Comparison of ENCODE assay signal across 10 cellular contexts in the genomic region with DNA sequence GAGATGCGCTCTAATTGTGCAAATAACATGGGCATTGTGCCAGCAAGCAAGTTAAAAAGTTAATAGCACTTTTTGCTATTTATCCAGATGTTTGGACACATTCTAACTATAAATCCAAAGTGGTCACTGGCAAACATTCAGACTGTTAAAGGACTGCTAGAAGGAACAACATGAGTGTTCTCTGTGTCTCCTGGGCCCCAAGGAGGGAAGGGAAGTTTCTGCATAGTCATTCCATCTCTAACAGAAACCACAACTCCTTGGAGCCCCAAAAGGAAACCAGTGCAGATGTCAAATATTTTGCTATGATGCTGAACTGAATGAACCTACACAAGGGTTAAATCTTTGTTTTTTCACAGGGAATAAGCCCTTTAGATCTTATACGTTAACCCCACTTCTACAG.
DNase-seq lines count a peak whose midpoint lies in the region; ATAC-seq, FAIRE-seq and TF ChIP-seq lines count a peak whose summit lies in the region.
"Had no signal": no experiment of that assay in that cellular context is flagged by ENCODE, and none has a peak within 500 bp of the region (broad histone marks: within the 10 kb centered on the region; RNA-seq: fewer than 3 reads in every experiment).

No MANE protein-coding gene starts in this region.

- H3K27me3 Mint-ChIP-seq in astrocyte (ENCODE audit: low read depth, unreplicated experiment) = no peaks in the 10 kb centered on the region

- H3K9me3 Mint-ChIP-seq in astrocyte (ENCODE audit: unreplicated experiment) = no peaks in the 10 kb centered on the region
- H3K9me3 Mint-ChIP-seq: CD8-positive, alpha-beta memory T cell had no signal

- H3K9me2 ChIP-seq in Karpas-422 (replicated peaks; ENCODE audit: insufficient read depth, low read length) = no peaks in the 10 kb centered on the region

- H3K4me3 Mint-ChIP-seq in astrocyte (ENCODE audit: unreplicated experiment) = no peak overlapping the region

- no peak overlapping the region for H3K4me2 ChIP-seq in astrocyte (ENCODE audit: low read length)
- H3K4me2 ChIP-seq in Karpas-422 (ENCODE audit: low read depth, low read length, poor library complexity, severe bottlenecking) = no peak overlapping the region
- no peak overlapping the region for H3K4me2 ChIP-seq in neuronal stem cell (ENCODE audit: insufficient read depth, low read length, poor library complexity, severe bottlenecking)

- no peak overlapping the region for H4K8ac ChIP-seq in neuronal stem cell (ENCODE audit: low read depth, low read length)

- H3K18ac ChIP-seq in neuronal stem cell (ENCODE audit: low read length) = no peak overlapping the region

- H3K9ac ChIP-seq in astrocyte (ENCODE audit: low read length) (no peak overlapping the region), Karpas-422 (ENCODE audit: low read length) (no peak overlapping the region), neuronal stem cell (ENCODE audit: low read depth, low read length, poor library complexity) (no peak overlapping the region)

- H2AFZ ChIP-seq in astrocyte (ENCODE audit: low read depth, low read length) (no peak overlapping the region), Karpas-422 (ENCODE audit: low read length) (no peak overlapping the region), neuronal stem cell (ENCODE audit: low read length) (no peak overlapping the region)

- no peak overlapping the region for H4K91ac ChIP-seq in neuronal stem cell (ENCODE audit: low read depth, low read length, poor library complexity)

- no peak for FAIRE-seq in astrocyte (lab: Jason Lieb, UNC)

- ATAC-seq in GM19395 (IDR thresholded peaks at IDR 0.05; ENCODE audit: unreplicated experiment) (peak; percentile 56), HG03108 (IDR thresholded peaks at IDR 0.05; ENCODE audit: unreplicated experiment) (peak; percentile 57)

- H2BK15ac ChIP-seq in neuronal stem cell (ENCODE audit: low read length) = no peak overlapping the region

- no peak overlapping the region for H2BK120ac ChIP-seq in neuronal stem cell (ENCODE audit: low read depth, low read length)

- DNase-seq in AG20443 (ENCODE audit: low spot score) (peak; percentile 55), astrocyte (ENCODE audit: low read depth) (peak; percentile 4), Karpas-422 (no peak), NCI-H1092 treated with DMSO at 0.1 percent for 48 hours (lab: John Stamatoyannopoulos, UW) (no peak), neuronal stem cell (ENCODE audit: low spot score) (no peak)
- DNase-seq in effector CD8-positive, alpha-beta T cell (lab: John Stamatoyannopoulos, UW) = no peak
- DNase-seq: activated naive CD4-positive, alpha-beta T cell treated with Interleukin-2 at 50 U/mL for 16 hours; CD8-positive, alpha-beta memory T cell had no signal

- H3K36me3 ChIP-seq in astrocyte (ENCODE audit: insufficient read depth, low read length) = no peaks in the 10 kb centered on the region
- no peaks in the 10 kb centered on the region for H3K36me3 ChIP-seq in Karpas-422 (ENCODE audit: insufficient read depth, low read length)
- no peaks in the 10 kb centered on the region for H3K36me3 ChIP-seq in neuronal stem cell (replicated peaks in 1 of 2; ENCODE audit: control insufficient read depth in 2 of 2, insufficient read depth in 2 of 2, low read length in 2 of 2)

- no peaks in the 10 kb centered on the region for H3K27me3 ChIP-seq in astrocyte (ENCODE audit: insufficient read depth, low read length)
- H3K27me3 ChIP-seq in Karpas-422 (ENCODE audit: low read length) = no peaks in the 10 kb centered on the region
- H3K27me3 ChIP-seq in neuronal stem cell (ENCODE audit: control insufficient read depth in 3 of 3, insufficient read depth in 3 of 3, low read depth in 1 of 3, low read length in 3 of 3) = no peaks in the 10 kb centered on the region

- no peak overlapping the region for H2BK12ac ChIP-seq in neuronal stem cell (ENCODE audit: low read length)

- H3K23ac ChIP-seq in neuronal stem cell (ENCODE audit: low read depth, low read length, poor library complexity) = no peak overlapping the region

- peak overlapping the region; percentile 64 for H3K27ac Mint-ChIP-seq in astrocyte (ENCODE audit: unreplicated experiment)
- H3K27ac Mint-ChIP-seq: CD8-positive, alpha-beta memory T cell had no signal

- H3K36me3 Mint-ChIP-seq in astrocyte (ENCODE audit: low read depth, unreplicated experiment) = peaks cover 2% of the 10 kb centered on the region

- H3K4me3 ChIP-seq in astrocyte (ENCODE audit: insufficient read depth, low read depth, low read length) (no peak overlapping the region), Karpas-422 (ENCODE audit: low read length) (no peak overlapping the region), neuronal stem cell (ENCODE audit: low read length in 2 of 2) (no peak overlapping the region)

- H2BK5ac ChIP-seq in neuronal stem cell (ENCODE audit: low read length) = no peak overlapping the region

- no peak for TF ChIP-seq CTCF in astrocyte (IDR thresholded peaks at IDR 0.05; ENCODE audit: insufficient read depth, low read depth, low read length)

- no peak overlapping the region for H2AK5ac ChIP-seq in neuronal stem cell (ENCODE audit: low read depth, low read length)

- H3K27ac ChIP-seq in astrocyte (ENCODE audit: low read depth, low read length) (no peak overlapping the region), Karpas-422 (ENCODE audit: low read length) (no peak overlapping the region), neuronal stem cell (replicated peaks; ENCODE audit: low read length) (no peak overlapping the region)

- H3K9me3 ChIP-seq in astrocyte (ENCODE audit: insufficient read depth, low read depth, low read length) (no peaks in the 10 kb centered on the region), Karpas-422 (ENCODE audit: low read length) (no peaks in the 10 kb centered on the region), neuronal stem cell (replicated peaks in 1 of 2; ENCODE audit: control insufficient read depth in 2 of 2, insufficient read depth in 1 of 2, low read depth in 1 of 2, low read length in 2 of 2) (no peaks in the 10 kb centered on the region)

- H3K4me1 ChIP-seq in astrocyte (ENCODE audit: insufficient read depth, low read length) = peaks cover 10% of the 10 kb centered on the region
- no peaks in the 10 kb centered on the region for H3K4me1 ChIP-seq in Karpas-422 (ENCODE audit: low read length)
- no peaks in the 10 kb centered on the region for H3K4me1 ChIP-seq in neuronal stem cell (ENCODE audit: control insufficient read depth in 2 of 2, insufficient read depth in 1 of 2, low read depth in 1 of 2, low read length in 2 of 2)

- no peak overlapping the region for H3K4ac ChIP-seq in neuronal stem cell (ENCODE audit: low read length)

- H3K14ac ChIP-seq in neuronal stem cell (ENCODE audit: low read length) = no peak overlapping the region

- H4K20me1 ChIP-seq in astrocyte (ENCODE audit: insufficient read depth, low read length) (no peaks in the 10 kb centered on the region), Karpas-422 (ENCODE audit: insufficient read depth, low read depth, low read length) (no peaks in the 10 kb centered on the region)

- WGBS in neuronal stem cell (ENCODE audit: extremely low coverage in 2 of 2, insufficient read length in 2 of 2, insufficient replicate concordance in 1 of 2), 2 donors = no CpG with 5 or more reads among the region's 2 CpGs

- no peaks in the 10 kb centered on the region for H3K79me2 ChIP-seq in astrocyte (ENCODE audit: insufficient read depth, low read length)
- no peaks in the 10 kb centered on the region for H3K79me2 ChIP-seq in Karpas-422 (ENCODE audit: low read length)

- no peaks in the 10 kb centered on the region for H3K79me1 ChIP-seq in neuronal stem cell (ENCODE audit: low read depth, low read length)

- peaks cover 22% of the 10 kb centered on the region for H3K4me1 Mint-ChIP-seq in astrocyte (ENCODE audit: low read depth, unreplicated experiment)

Comparison
In these comparisons a context has a peak if more than half of its experiments do, and no peak if none do; other contexts are left out.
1. DNase-seq: peak in AG20443 (single experiment) and astrocyte (single experiment); none in Karpas-422 (single experiment), effector CD8-positive, alpha-beta T cell (single experiment), NCI-H1092 treated with DMSO at 0.1 percent for 48 hours (single experiment) and neuronal stem cell (single experiment).